Comparison of ENCODE assay signal across 8 cellular contexts in the genomic region with DNA sequence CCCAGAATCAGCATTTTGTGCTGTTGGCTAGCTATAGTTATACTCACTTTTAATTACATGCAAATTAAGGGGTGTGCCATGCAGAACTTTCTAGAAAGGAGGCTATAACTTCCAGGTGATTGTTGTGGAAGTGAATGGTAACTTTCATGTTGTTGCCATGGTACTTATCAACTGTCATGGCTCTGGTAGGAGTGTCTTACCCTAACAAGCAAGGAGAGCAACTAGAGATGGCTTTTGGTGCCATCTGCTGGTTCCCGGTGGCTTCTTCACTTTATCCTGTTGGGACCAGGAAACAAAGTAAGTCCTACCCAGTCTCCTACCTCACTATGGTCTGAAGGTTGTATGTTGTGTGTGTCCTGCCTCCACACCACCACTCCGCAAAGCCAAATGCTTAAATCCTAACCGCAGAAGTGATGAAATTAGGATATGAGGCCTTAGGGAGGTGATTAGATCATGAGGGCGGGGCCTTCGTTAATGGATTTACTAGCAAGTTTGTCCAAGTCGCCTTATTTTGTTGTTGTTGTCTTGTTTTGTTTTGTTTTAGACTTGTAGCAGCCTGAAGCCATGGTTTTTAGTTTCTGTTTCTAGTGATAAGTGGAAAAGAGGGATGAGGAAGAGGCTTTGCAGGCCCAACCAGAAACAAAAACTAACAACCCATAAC. TPM values are rescaled to one million over a fixed set of nuclear protein-coding genes. Genes with fewer than 3 reads are reported as not detected.
DNase-seq lines count a peak whose midpoint lies in the region; ATAC-seq and TF ChIP-seq lines count a peak whose summit lies in the region.

No MANE protein-coding gene starts in this region.

- peak overlapping the region; percentile 48 to 94 (median 68) for H3K27ac Mint-ChIP-seq in nephron

- H3K27me3 ChIP-seq in MG63 (no peaks in the 10 kb centered on the region), fibroblast of lung (ENCODE audit: control insufficient read depth, insufficient read depth, low read length) (no peaks in the 10 kb centered on the region)

- H3K4me1 ChIP-seq in fibroblast of lung (ENCODE audit: control insufficient read depth, extremely low read depth, insufficient read depth, low read length) = no peaks in the 10 kb centered on the region

- peak; percentile 56 for ATAC-seq in GM18907 (IDR thresholded peaks at IDR 0.05; ENCODE audit: unreplicated experiment)

- H3K9me3 ChIP-seq in MG63 (no peaks in the 10 kb centered on the region), fibroblast of lung (ENCODE audit: control insufficient read depth, insufficient read depth, low read depth, low read length) (no peaks in the 10 kb centered on the region)

- no peaks in the 10 kb centered on the region for H3K36me3 Mint-ChIP-seq in nephron (ENCODE audit: low read depth)

- no peaks in the 10 kb centered on the region for H3K9me3 Mint-ChIP-seq in nephron

- no peak overlapping the region for H3K27ac ChIP-seq in fibroblast of lung (ENCODE audit: insufficient read depth, low read length)

- H3K4me3 ChIP-seq in AG04449 (ENCODE audit: low read depth, low read length) (no peak overlapping the region), MG63 (no peak overlapping the region), fibroblast of lung (replicated peaks in 1 of 4; ENCODE audit: control extremely low read depth in 1 of 4, insufficient read depth in 1 of 4, low read depth in 3 of 4, low read length in 4 of 4) (no peak overlapping the region)

- H3K4me3 Mint-ChIP-seq in nephron = peak overlapping the region; percentile 40 to 76 (median 53)

- POLR2A ChIA-PET in AG04449 (lab: Yijun Ruan, JAX) = no interaction called here

- CTCF ChIA-PET in AG04449 (lab: Yijun Ruan, JAX) = interaction anchor here (0.6 to 3.1 kb wide), 23 partner anchors 8 to 591 kb away, joined by 3 to 45 read pairs (median 5); a partner anchor contains a TSS

- H3K4me2 ChIP-seq in fibroblast of lung (ENCODE audit: extremely low read depth, insufficient read depth, low read length) = no peak overlapping the region

- H3K79me2 ChIP-seq in fibroblast of lung (ENCODE audit: control insufficient read depth, insufficient read depth, low read length) = no peaks in the 10 kb centered on the region

- H2AFZ ChIP-seq in fibroblast of lung (ENCODE audit: low read length) = peak overlapping the region; percentile 38

- DNase-seq in AG04449 (ENCODE audit: low read depth, low spot score) = peak; percentile 64
- peak; percentile 77 for DNase-seq in MG63
- peak; percentile 88 for DNase-seq in RPMI8226
- DNase-seq in activated T-helper 1 cell treated with Interleukin-2 at 50 U/mL for 16 hours (ENCODE audit: low read depth) = peak; percentile 70
- peak; percentile 87 to 91 for DNase-seq in fibroblast of lung (ENCODE audit: low read depth in 2 of 2)
- peak; percentile 80 for DNase-seq in stimulated activated naive CD4-positive, alpha-beta T cell treated with Interleukin-2 at 50 U/mL for 16 hours (lab: John Stamatoyannopoulos, UW)

- H4K20me1 ChIP-seq in fibroblast of lung (ENCODE audit: control insufficient read depth, extremely low read depth, insufficient read depth, low read length) = no peaks in the 10 kb centered on the region

- H3K36me3 ChIP-seq in MG63 = no peaks in the 10 kb centered on the region; the same call in 1 of the 2 replicates
- no peaks in the 10 kb centered on the region for H3K36me3 ChIP-seq in fibroblast of lung (ENCODE audit: control insufficient read depth, insufficient read depth, low read length)

- peaks cover 12% of the 10 kb centered on the region for H3K4me1 Mint-ChIP-seq in nephron

- TF ChIP-seq CTCF in AG04449 (IDR thresholded peaks at IDR 0.05; ENCODE audit: insufficient read depth, low read length, missing control alignments) = peak; percentile 74
- peak; percentile 84 to 91 for TF ChIP-seq CTCF in fibroblast of lung (conservative IDR thresholded peaks at IDR 0.05 in 1 of 2, IDR thresholded peaks at IDR 0.05 in 1 of 2; ENCODE audit: low read depth in 1 of 2, low read length in 2 of 2)
- TF ChIP-seq CTCF in nephron (IDR thresholded peaks at IDR 0.05; ENCODE audit: unreplicated experiment in 3 of 3) = peak; percentile 77 to 85 (median 81)

- H3K9ac ChIP-seq in fibroblast of lung (ENCODE audit: insufficient read depth, low read length) = no peak overlapping the region

- H3K27me3 Mint-ChIP-seq in nephron (ENCODE audit: low read depth) = peaks cover 4% of the 10 kb centered on the region

RNA-seq across cellular contexts. Expression of a gene that starts 22.6 kb away (rescaled TPM):
- total RNA-seq in MG63 (2014; rRNA removed; shearing (Covaris generic); ENCODE audit: low replicate concordance) = 23.6 and 41.2 TPM in 2 replicates
- total RNA-seq in fibroblast of lung = 13.9 and 23.1 TPM in 2 replicates
- polyA plus RNA-seq in fibroblast of lung = 20.3 and 20.7 TPM in 2 replicates
- 22.1 and 23.2 TPM in 2 replicates for polyA plus RNA-seq in fibroblast of lung (2012)
- 16.3 and 17.5 TPM in 2 replicates for polyA minus RNA-seq in fibroblast of lung (ENCODE audit: low replicate concordance)

RNA-seq across cellular contexts. Expression of a gene that starts 27.7 kb away (rescaled TPM):
- 0.20 and 2.4 TPM in 2 replicates for total RNA-seq in MG63 (2014; rRNA removed; shearing (Covaris generic); ENCODE audit: low replicate concordance)
- 11.8 and 20.8 TPM in 2 replicates for total RNA-seq in fibroblast of lung
- 6.2 and 7.4 TPM in 2 replicates for polyA plus RNA-seq in fibroblast of lung
- 4.8 and 5.6 TPM in 2 replicates for polyA plus RNA-seq in fibroblast of lung (2012)
- 1.7 and 5.7 TPM in 2 replicates for polyA minus RNA-seq in fibroblast of lung (ENCODE audit: low replicate concordance)

RNA-seq across cellular contexts. Expression of a gene that starts 31.5 kb away (rescaled TPM):
- 237 and 851 TPM in 2 replicates for total RNA-seq in MG63 (2014; rRNA removed; shearing (Covaris generic); ENCODE audit: low replicate concordance)
- total RNA-seq in fibroblast of lung = 151 and 154 TPM in 2 replicates
- polyA plus RNA-seq in fibroblast of lung = 1,038 and 1,336 TPM in 2 replicates
- polyA plus RNA-seq in fibroblast of lung (2012) = 594 and 704 TPM in 2 replicates
- polyA minus RNA-seq in fibroblast of lung (ENCODE audit: low replicate concordance) = 55.7 and 76.6 TPM in 2 replicates

RNA-seq across cellular contexts. Expression of a gene that starts 38.9 kb away (rescaled TPM):
- 218 and 273 TPM in 2 replicates for total RNA-seq in MG63 (2014; rRNA removed; shearing (Covaris generic); ENCODE audit: low replicate concordance)
- 76.8 and 98.8 TPM in 2 replicates for total RNA-seq in fibroblast of lung
- 33.4 and 54.1 TPM in 2 replicates for polyA plus RNA-seq in fibroblast of lung
- polyA plus RNA-seq in fibroblast of lung (2012) = 72.9 and 116 TPM in 2 replicates
- 10.7 and 22.7 TPM in 2 replicates for polyA minus RNA-seq in fibroblast of lung (ENCODE audit: low replicate concordance)
